In the genomic region with DNA sequence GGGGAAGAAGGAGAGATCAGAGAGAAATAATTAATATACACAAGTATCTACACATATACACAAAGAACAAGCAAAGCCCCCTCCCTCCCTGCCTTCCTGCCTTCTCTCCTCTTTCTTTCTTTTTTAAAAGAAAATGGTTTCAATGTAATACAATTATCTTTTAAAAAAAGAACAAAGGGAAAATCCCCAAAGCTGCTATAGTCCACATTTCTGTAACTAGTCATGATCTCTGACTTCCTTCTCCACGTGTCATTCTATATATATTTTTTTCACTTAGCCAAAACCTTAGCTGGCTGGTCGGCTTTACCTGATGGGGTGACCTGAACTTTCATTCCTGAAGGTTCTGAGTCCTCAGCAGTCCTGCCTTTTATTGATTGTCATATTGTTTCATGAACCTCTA, we compare ENCODE assay signal across 19 cellular contexts. TPM values are rescaled to one million over a fixed set of nuclear protein-coding genes. Genes with fewer than 3 reads are reported as not detected.
DNase-seq lines count a peak whose midpoint lies in the region; ATAC-seq and TF ChIP-seq lines count a peak whose summit lies in the region.
"Had no signal": no experiment of that assay in that cellular context is flagged by ENCODE, and none has a peak within 500 bp of the region (broad histone marks: within the 10 kb centered on the region; RNA-seq: fewer than 3 reads in every experiment).

No MANE protein-coding gene starts in this region.

- no peaks in the 10 kb centered on the region for H3K4me1 Mint-ChIP-seq in CD4-positive, alpha-beta T cell (ENCODE audit: low read depth)
- H3K4me1 Mint-ChIP-seq: mesothelial cell of epicardium had no signal

- no peaks in the 10 kb centered on the region for H3K9me3 ChIP-seq in muscle layer of colon (ENCODE audit: low read length)
- no peaks in the 10 kb centered on the region for H3K9me3 ChIP-seq in CD4-positive, alpha-beta T cell (ENCODE audit: control insufficient read depth, low read length)

- H3K4me1 ChIP-seq in muscle layer of colon (ENCODE audit: insufficient read depth, low read length), result peaks cover 41% of the 10 kb centered on the region

- ATAC-seq in GM21619 (IDR thresholded peaks at IDR 0.05; ENCODE audit: unreplicated experiment), result peak; percentile 57
- no peak for ATAC-seq in CD4-positive, alpha-beta T cell (ENCODE audit: poor library complexity)
- ATAC-seq: GM23338 had no signal

- intact Hi-C loops in CD4-positive, alpha-beta T cell (cut with DNase I, micrococcal nuclease), result no loop called here

- no peaks in the 10 kb centered on the region for H3K9me3 Mint-ChIP-seq in CD4-positive, alpha-beta T cell
- H3K9me3 Mint-ChIP-seq: activated B cell treated with CpG ODN at 0.5 μM for 24 hours, GM23338, IgD-negative memory B cell had no signal

- CTCF ChIA-PET in GM10248 (lab: Yijun Ruan, JAX), result interaction anchor here (1.4 to 6.4 kb wide), 5 partner anchors 9 to 46 kb away, joined by 4 to 38 read pairs (median 5); no protein-coding TSS in a partner anchor
- CTCF ChIA-PET in CD4-positive, alpha-beta T cell (lab: Charles Lee), result interaction anchor here (0.7 kb wide), 1 partner anchor 75 kb away, joined by 3 read pairs; no protein-coding TSS in a partner anchor

- no peaks in the 10 kb centered on the region for H3K27me3 ChIP-seq in muscle layer of colon (ENCODE audit: control insufficient read depth in 1 of 2, insufficient read depth in 2 of 2, low read length in 2 of 2)
- no peaks in the 10 kb centered on the region for H3K27me3 ChIP-seq in CD4-positive, alpha-beta T cell (ENCODE audit: control insufficient read depth, insufficient read depth, low read length)

- no peak overlapping the region for H3K4me3 ChIP-seq in muscle layer of colon (ENCODE audit: low read depth in 1 of 2, low read length in 2 of 2)
- H3K4me3 ChIP-seq: GM23338, skin epidermis had no signal

- peak; percentile 32 for DNase-seq in GM10248 (ENCODE audit: extremely low spot score)
- DNase-seq in CD4-positive, alpha-beta T cell, result no peak
- DNase-seq in NCI-H2029 (lab: John Stamatoyannopoulos, UW), result no peak
- DNase-seq in cerebellar nuclear complex (lab: John Stamatoyannopoulos, UW), result no peak
- DNase-seq in glomerular visceral epithelial cell (ENCODE audit: extremely low spot score), result no peak
- DNase-seq: activated B cell treated with CpG ODN at 0.5 μM for 24 hours; activated CD8-positive, alpha-beta memory T cell treated with anti-CD3 and anti-CD28 coated beads for 24 hours; amniotic stem cell; Calu3; glutamatergic neuron; stimulated activated CD4-positive, alpha-beta T cell treated with anti-CD3 and anti-CD28 coated beads, Interleukin-4, amount 100 ng/mL, for 4 hours had no signal

- H3K27ac ChIP-seq in VCaP (peak overlapping the region; percentile 74), muscle layer of colon (ENCODE audit: low read depth, low read length) (peak overlapping the region; percentile 24)
- no peak overlapping the region for H3K27ac ChIP-seq in CD4-positive, alpha-beta T cell (ENCODE audit: low read depth, low read length)

- no peaks in the 10 kb centered on the region for H3K27me3 Mint-ChIP-seq in CD4-positive, alpha-beta T cell
- H3K27me3 Mint-ChIP-seq: activated B cell treated with CpG ODN at 0.5 μM for 24 hours, IgD-negative memory B cell, type B pancreatic cell had no signal

- H3K27ac Mint-ChIP-seq in CD4-positive, alpha-beta T cell, result no peak overlapping the region
- H3K27ac Mint-ChIP-seq: activated B cell treated with CpG ODN at 0.5 μM for 24 hours, GM23338, IgD-negative memory B cell, mesothelial cell of epicardium, type B pancreatic cell had no signal

- no peaks in the 10 kb centered on the region for H3K36me3 ChIP-seq in muscle layer of colon (ENCODE audit: insufficient read depth, low read length)

- H3K4me3 Mint-ChIP-seq in CD4-positive, alpha-beta T cell, result no peak overlapping the region
- H3K4me3 Mint-ChIP-seq: activated B cell treated with CpG ODN at 0.5 μM for 24 hours, GM23338, IgD-negative memory B cell, mesothelial cell of epicardium, type B pancreatic cell had no signal

- POLR2A ChIA-PET in GM10248 (lab: Yijun Ruan, JAX), result interaction anchor here (0.6 kb wide), 1 partner anchor 1126 kb away, joined by 3 read pairs; no protein-coding TSS in a partner anchor
- POLR2A ChIA-PET in CD4-positive, alpha-beta T cell (lab: Charles Lee), result no interaction called here

- H3K9ac ChIP-seq in muscle layer of colon (ENCODE audit: low read length), result no peak overlapping the region

- TF ChIP-seq CTCF in GM10248 (IDR thresholded peaks at IDR 0.05; ENCODE audit: control extremely low read depth, extremely low read depth, low read depth, missing control alignments), result no peak
- no peak for TF ChIP-seq CTCF in VCaP (conservative IDR thresholded peaks at IDR 0.05)
- TF ChIP-seq CTCF in CD4-positive, alpha-beta T cell (IDR thresholded peaks at IDR 0.05), result no peak

- H3K36me3 Mint-ChIP-seq in CD4-positive, alpha-beta T cell (ENCODE audit: low read depth), result no peaks in the 10 kb centered on the region

RNA-seq across cellular contexts. Expression of a gene that starts 44.3 kb away (rescaled TPM):
- under 1 TPM; 0.36 to 0.39 TPM for total RNA-seq in CD4-positive, alpha-beta T cell
